22 cellular contexts compared by ENCODE assay signal in the genomic region with DNA sequence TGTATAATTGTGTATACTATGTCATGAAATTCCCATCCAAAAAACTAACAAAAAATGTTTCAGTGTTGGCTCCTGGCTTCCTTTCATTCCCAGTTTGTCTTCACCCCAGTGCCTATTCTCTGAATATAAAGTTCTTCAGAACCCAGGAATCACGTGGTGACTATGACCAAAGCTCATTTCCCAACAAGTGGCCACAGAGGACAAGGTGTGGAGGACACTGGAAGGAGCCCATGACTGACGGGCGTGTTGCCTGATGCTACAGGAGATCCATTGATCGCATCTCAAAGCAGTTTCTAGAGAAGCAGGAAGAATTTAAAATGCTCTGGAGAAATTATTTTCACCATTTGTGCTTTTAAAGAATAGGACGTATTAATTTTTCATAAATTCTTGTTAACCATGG. TPM values are rescaled to one million over a fixed set of nuclear protein-coding genes. Genes with fewer than 3 reads are reported as not detected.
"Had no signal": no experiment of that assay in that cellular context is flagged by ENCODE, and none has a peak within 500 bp of the region (broad histone marks: within the 10 kb centered on the region; RNA-seq: fewer than 3 reads in every experiment).

No MANE protein-coding gene starts in this region.

- H3K9ac ChIP-seq: neural progenitor cell had no signal

- H3K4me3 Mint-ChIP-seq: natural killer cell, neural progenitor cell had no signal

- ATAC-seq: gastroesophageal sphincter, left cardiac atrium, left ventricle myocardium superior, natural killer cell, pancreas had no signal

- H3K9me3 Mint-ChIP-seq: natural killer cell, type B pancreatic cell had no signal

- H3K27ac ChIP-seq: coronary artery, epithelial cell of prostate, esophagus muscularis mucosa, gastroesophageal sphincter, hepatocyte, neural progenitor cell, pancreas, prostate gland, skin epidermis had no signal

- H3K4me3 ChIP-seq: coronary artery, gastroesophageal sphincter, hepatocyte, neural progenitor cell, pancreas, prostate gland, skin epidermis had no signal

- H2AFZ ChIP-seq: hepatocyte, neural progenitor cell had no signal

- H3K36me3 ChIP-seq: esophagus muscularis mucosa, gastroesophageal sphincter, neural progenitor cell, pancreas, prostate gland had no signal

- H3K27ac Mint-ChIP-seq: natural killer cell, neural progenitor cell had no signal

- H3K4me1 Mint-ChIP-seq: natural killer cell had no signal

- H3K27me3 ChIP-seq: esophagus muscularis mucosa, hepatocyte, neural progenitor cell had no signal

- H3K4me1 ChIP-seq: esophagus muscularis mucosa, gastroesophageal sphincter, neural progenitor cell, pancreas, prostate gland had no signal

- H3K79me2 ChIP-seq: hepatocyte had no signal

- H3K36me3 Mint-ChIP-seq: natural killer cell, neural progenitor cell, type B pancreatic cell had no signal

- DNase-seq: effector memory CD4-positive, alpha-beta T cell; foreskin fibroblast; head of caudate nucleus; kidney; left cardiac atrium; left ventricle myocardium superior; natural killer cell; nucleus accumbens; pancreas; stimulated activated CD4-positive, alpha-beta T cell treated with anti-CD3 and anti-CD28 coated beads, Interleukin-2, amount 100 ng/mL, for 24 hours; stimulated activated naive CD4-positive, alpha-beta T cell treated with Interleukin-2 at 50 U/mL for 16 hours had no signal

- H3K4me2 ChIP-seq: hepatocyte, neural progenitor cell had no signal

- H3K9me3 ChIP-seq: gastroesophageal sphincter, pancreas, prostate gland had no signal

RNA-seq across cellular contexts. Expression of gene GREM2, which starts 7.4 kb away (rescaled TPM):
- total RNA-seq: left cardiac atrium, left ventricle myocardium superior, lung microvascular endothelial cell, renal cortical epithelial cell had no signal
